In genomic region chr6:26159417-26160273, GRCh38 we compare ENCODE assay signal across 8 cellular contexts.
A peak's percentile ranks its signal among the peaks of the same experiment; 100 is the strongest.
DNase-seq lines count a peak whose midpoint lies in the region; ATAC-seq and TF ChIP-seq lines count a peak whose summit lies in the region.

No MANE protein-coding gene starts in this region.

- DNase-seq in NCI-H524 (lab: John Stamatoyannopoulos, UW) (peak; percentile 19 to 31), NCI-H524 treated with DMSO at 0.1 percent for 48 hours (lab: John Stamatoyannopoulos, UW) (no peak), NCI-H187 treated with DMSO at 0.1 percent for 48 hours (lab: John Stamatoyannopoulos, UW) (peak; percentile 43), ascending aorta (ENCODE audit: low spot score in 2 of 2) (no peak), kidney glomerular epithelial cell (lab: John Stamatoyannopoulos, UW) (peak; percentile 43), testis (no peak)
- DNase-seq in effector CD4-positive, alpha-beta T cell: no peak

- no peak for TF ChIP-seq POLR2A in testis (IDR thresholded peaks at IDR 0.05)

- WGBS in testis, 2 donors: 22 to 24% methylated on average over 12 of the region's 12 CpGs

- intact Hi-C loops in ascending aorta (cut with DNase I) (loop anchor here (2.0 to 5.0 kb wide), 3 partner anchors 29 to 973 kb away; a partner anchor contains a TSS), testis (cut with DNase I; ENCODE audit: low total_unique reads) (no loop called here)

- peaks cover 0 to 14% of the 10 kb centered on the region in 2 donors for H3K4me1 ChIP-seq in ascending aorta
- peaks cover 4% of the 10 kb centered on the region for H3K4me1 ChIP-seq in testis

- H3K36me3 ChIP-seq in ascending aorta (no peaks in the 10 kb centered on the region), testis (ENCODE audit: low read depth, missing control alignments) (no peaks in the 10 kb centered on the region)

- peak overlapping the region; percentile 98 to 99 for H3K27ac ChIP-seq in ascending aorta
- H3K27ac ChIP-seq in testis: peak overlapping the region; percentile 14 to 93

- no peak for TF ChIP-seq CTCF in ascending aorta (IDR thresholded peaks at IDR 0.05)
- TF ChIP-seq CTCF in testis (IDR thresholded peaks at IDR 0.05): no peak

- H3K9me3 ChIP-seq in ascending aorta: no peaks in the 10 kb centered on the region
- no peaks in the 10 kb centered on the region for H3K9me3 ChIP-seq in testis

- H3K4me3 ChIP-seq in ascending aorta (peak overlapping the region; percentile 61 to 64), testis (peak overlapping the region; percentile 57 to 75)

- H3K27me3 ChIP-seq in ascending aorta: no peaks in the 10 kb centered on the region
- H3K27me3 ChIP-seq in testis: no peaks in the 10 kb centered on the region

- ATAC-seq in GM18498 (IDR thresholded peaks at IDR 0.05; ENCODE audit: unreplicated experiment): no peak

Comparison
In these comparisons a context has a peak if more than half of its experiments do, and no peak if none do; other contexts are left out.
1. DNase-seq: peak in NCI-H524 (2 of 2), NCI-H187 treated with DMSO at 0.1 percent for 48 hours (single experiment) and kidney glomerular epithelial cell (single experiment); none in NCI-H524 treated with DMSO at 0.1 percent for 48 hours (single experiment), ascending aorta (0 of 2), testis (single experiment) and effector CD4-positive, alpha-beta T cell (single experiment).